Comparison of ENCODE assay signal across 8 cellular contexts in the genomic region with DNA sequence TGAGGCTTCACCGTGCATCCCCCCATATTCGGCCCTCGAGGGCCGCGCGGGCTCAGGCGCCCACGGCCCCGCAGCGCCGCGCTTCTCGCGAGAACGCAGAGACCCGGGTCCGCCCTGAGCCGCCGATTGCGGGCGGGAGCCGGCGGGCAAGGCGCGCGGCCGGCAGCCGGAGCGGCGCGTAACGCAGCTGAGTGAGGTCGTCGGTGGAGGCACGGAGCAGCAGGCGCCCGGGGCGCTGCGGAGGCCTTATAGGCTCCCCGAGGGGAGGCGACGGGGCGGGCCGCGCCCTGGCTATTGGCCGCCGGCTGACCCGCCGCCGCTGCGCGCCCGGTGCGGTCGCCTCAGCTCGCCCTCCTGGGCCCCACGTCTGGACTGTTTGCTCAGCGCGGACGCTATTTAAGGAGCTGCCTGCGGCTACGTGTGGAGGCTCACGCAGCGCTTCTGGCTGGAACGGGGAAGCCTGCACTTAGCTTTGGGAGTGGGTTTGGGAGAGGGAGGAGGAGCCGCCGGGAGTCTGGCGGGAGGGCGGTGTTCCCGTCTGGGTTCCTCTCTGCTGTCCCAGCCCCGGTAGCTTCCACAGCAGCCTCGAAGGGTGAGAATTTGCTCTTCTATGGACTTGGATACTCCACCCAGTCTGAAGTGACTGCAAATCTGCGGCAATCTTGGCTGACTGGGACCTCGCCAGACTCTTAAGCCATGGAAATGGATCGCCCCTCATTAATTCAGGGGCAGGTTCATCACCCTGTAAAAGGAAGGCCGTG. TPM values are rescaled to one million over a fixed set of nuclear protein-coding genes. Genes with fewer than 3 reads are reported as not detected.
DNase-seq lines count a peak whose midpoint lies in the region; ATAC-seq and TF ChIP-seq lines count a peak whose summit lies in the region.

Gene PLOD2, minus strand, starts transcription at position 221 of the 761 bp plus-strand sequence. Its CDS starts 195 bp downstream, at position 26.

- CTCF ChIA-PET in activated CD8-positive, alpha-beta memory T cell treated with anti-CD3 and anti-CD28 coated beads, Interleukin-2, amount 10 ng/mL, durations not matched to agents 7 days and 5 days (lab: Charles Lee): no interaction called here

- H3K27me3 ChIP-seq in muscle layer of colon (ENCODE audit: control insufficient read depth in 1 of 2, insufficient read depth in 2 of 2, low read length in 2 of 2) (no peaks in the 10 kb centered on the region), upper lobe of left lung (no peaks in the 10 kb centered on the region)

- H3K27me3 Mint-ChIP-seq in activated T-cell treated with anti-CD3 and anti-CD28 coated beads, Interleukin-2, amount 50 U/mL, for 24 hours: peaks cover 51% of the 10 kb centered on the region
- peaks cover 3% of the 10 kb centered on the region for H3K27me3 Mint-ChIP-seq in HFFc6 (ENCODE audit: insufficient read depth)
- H3K27me3 Mint-ChIP-seq in activated CD8-positive, alpha-beta memory T cell treated with anti-CD3 and anti-CD28 coated beads, Interleukin-2, amount 10 ng/mL, durations not matched to agents 7 days and 5 days: peaks cover 60% of the 10 kb centered on the region

- ATAC-seq in activated CD8-positive, alpha-beta memory T cell treated with anti-CD3 and anti-CD28 coated beads, Interleukin-2, amount 10 ng/mL, durations not matched to agents 7 days and 5 days: peak; percentile 65
- ATAC-seq in upper lobe of left lung (ENCODE audit: low FRiP score in 2 of 2): peak; percentile 88 to 92

- H3K4me1 Mint-ChIP-seq in activated T-cell treated with anti-CD3 and anti-CD28 coated beads, Interleukin-2, amount 50 U/mL, for 24 hours (ENCODE audit: low read depth): peaks cover 18% of the 10 kb centered on the region
- peaks cover 79% of the 10 kb centered on the region for H3K4me1 Mint-ChIP-seq in HFFc6 (ENCODE audit: low read depth)
- peaks cover 13% of the 10 kb centered on the region for H3K4me1 Mint-ChIP-seq in activated CD8-positive, alpha-beta memory T cell treated with anti-CD3 and anti-CD28 coated beads, Interleukin-2, amount 10 ng/mL, durations not matched to agents 7 days and 5 days

- H3K4me3 Mint-ChIP-seq in activated T-cell treated with anti-CD3 and anti-CD28 coated beads, Interleukin-2, amount 50 U/mL, for 24 hours: peak within 1 kb of the TSS; percentile 58
- H3K4me3 Mint-ChIP-seq in HFFc6: peak within 1 kb of the TSS; percentile 96
- peak within 1 kb of the TSS; percentile 54 for H3K4me3 Mint-ChIP-seq in activated CD8-positive, alpha-beta memory T cell treated with anti-CD3 and anti-CD28 coated beads, Interleukin-2, amount 10 ng/mL, durations not matched to agents 7 days and 5 days

- TF ChIP-seq CTCF in HFFc6 (IDR thresholded peaks at IDR 0.05) (no peak), fibroblast of mammary gland (conservative IDR thresholded peaks at IDR 0.05; ENCODE audit: control insufficient read depth, insufficient read depth, low read depth, low read length) (no peak), upper lobe of left lung (IDR thresholded peaks at IDR 0.05) (peak in 2 of 6 experiments; percentile 15 to 21)

- 0 to 1% methylated on average over 17 to 28 of the region's 76 CpGs for WGBS in upper lobe of left lung, 2 donors

- peak in 1 of 4 donors; percentile 36 for TF ChIP-seq EP300 in upper lobe of left lung (IDR thresholded peaks at IDR 0.05)

- peak; percentile 34 for DNase-seq in activated T-cell treated with anti-CD3 and anti-CD28 coated beads, Interleukin-2, amount 50 U/mL, for 24 hours
- DNase-seq in activated T-cell treated with anti-CD3 and anti-CD28 coated beads for 4 hours (no peak), HFFc6 (peak; percentile 85), NCI-H2107 treated with DMSO at 0.1 percent for 48 hours (lab: John Stamatoyannopoulos, UW; ENCODE audit: unreplicated experiment) (peak; percentile 72), fibroblast of mammary gland (ENCODE audit: low read depth) (peak; percentile 80), upper lobe of left lung (peak; percentile 70 to 95)
- no peak for DNase-seq in activated CD8-positive, alpha-beta memory T cell treated with anti-CD3 and anti-CD28 coated beads, Interleukin-2, amount 10 ng/mL, durations not matched to agents 7 days and 5 days

- H3K36me3 Mint-ChIP-seq in activated T-cell treated with anti-CD3 and anti-CD28 coated beads, Interleukin-2, amount 50 U/mL, for 24 hours (ENCODE audit: low read depth): no peaks in the 10 kb centered on the region
- H3K36me3 Mint-ChIP-seq in HFFc6 (ENCODE audit: low read depth): peaks cover 10% of the 10 kb centered on the region; the same call in 1 of the 2 replicates
- H3K36me3 Mint-ChIP-seq in activated CD8-positive, alpha-beta memory T cell treated with anti-CD3 and anti-CD28 coated beads, Interleukin-2, amount 10 ng/mL, durations not matched to agents 7 days and 5 days: no peaks in the 10 kb centered on the region

- H3K4me3 ChIP-seq in fibroblast of mammary gland (ENCODE audit: control insufficient read depth, low read depth, low read length) (peak within 1 kb of the TSS; percentile 87), muscle layer of colon (ENCODE audit: low read depth in 1 of 2, low read length in 2 of 2) (peak within 1 kb of the TSS; percentile 78 to 97), upper lobe of left lung (peak within 1 kb of the TSS; percentile 60 to 82 (median 71))

- peaks cover 48% of the 10 kb centered on the region for H3K4me1 ChIP-seq in muscle layer of colon (ENCODE audit: insufficient read depth, low read length)
- H3K4me1 ChIP-seq in upper lobe of left lung: peaks cover 10 to 23% (median 19%) of the 10 kb centered on the region in 4 donors

- H3K36me3 ChIP-seq in muscle layer of colon (ENCODE audit: insufficient read depth, low read length) (no peaks in the 10 kb centered on the region), upper lobe of left lung (no peaks in the 10 kb centered on the region)

- H3K9me3 Mint-ChIP-seq in activated T-cell treated with anti-CD3 and anti-CD28 coated beads, Interleukin-2, amount 50 U/mL, for 24 hours: no peaks in the 10 kb centered on the region
- H3K9me3 Mint-ChIP-seq in HFFc6: no peaks in the 10 kb centered on the region
- H3K9me3 Mint-ChIP-seq in activated CD8-positive, alpha-beta memory T cell treated with anti-CD3 and anti-CD28 coated beads, Interleukin-2, amount 10 ng/mL, durations not matched to agents 7 days and 5 days (ENCODE audit: low read depth): no peaks in the 10 kb centered on the region

- H3K27ac ChIP-seq in muscle layer of colon (ENCODE audit: low read depth, low read length): peak within 1 kb of the TSS; percentile 84
- H3K27ac ChIP-seq in upper lobe of left lung: peak within 1 kb of the TSS; percentile 89 to 96 (median 92)

- H3K9me3 ChIP-seq in muscle layer of colon (ENCODE audit: low read length): no peaks in the 10 kb centered on the region
- H3K9me3 ChIP-seq in upper lobe of left lung: no peaks in the 10 kb centered on the region

- peak within 1 kb of the TSS; percentile 84 for H3K9ac ChIP-seq in muscle layer of colon (ENCODE audit: low read length)

- peak in 3 of 4 donors; percentile 66 to 91 (median 86) for TF ChIP-seq POLR2A in upper lobe of left lung (IDR thresholded peaks at IDR 0.05)

- no peak within 1 kb of the TSS for H3K27ac Mint-ChIP-seq in activated T-cell treated with anti-CD3 and anti-CD28 coated beads, Interleukin-2, amount 50 U/mL, for 24 hours
- peak within 1 kb of the TSS; percentile 92 for H3K27ac Mint-ChIP-seq in HFFc6
- no peak within 1 kb of the TSS for H3K27ac Mint-ChIP-seq in activated CD8-positive, alpha-beta memory T cell treated with anti-CD3 and anti-CD28 coated beads, Interleukin-2, amount 10 ng/mL, durations not matched to agents 7 days and 5 days

RNA-seq across cellular contexts. Expression of gene PLOD2, which starts in this region (rescaled TPM):
- total RNA-seq in HFFc6 (2021; fragmentation: NEBNext Ultra II Directional; extraction: Animal tissue kit (Norgen Biotek cat#: 25700)): 100 to 1,000 TPM; 181 to 358 (median 200) TPM
- total RNA-seq in activated CD8-positive, alpha-beta memory T cell treated with anti-CD3 and anti-CD28 coated beads, Interleukin-2, amount 10 ng/mL, durations not matched to agents 7 days and 5 days: 1 to 10 TPM in 1 of 2 experiments, under 1 TPM in 1; 0.20 to 1.2 TPM
- total RNA-seq in upper lobe of left lung: 10 to 100 TPM in 5 of 6 donors, 1 to 10 TPM in 1; 6.8 to 30.7 (median 18.1) TPM

Comparison
In these comparisons a context has a peak if more than half of its experiments do, and no peak if none do; other contexts are left out.
1. RNA of gene PLOD2 (total RNA-seq): 181 to 358 TPM in HFFc6; 6.8 to 30.7 TPM in upper lobe of left lung and 0.20 to 1.2 TPM in activated CD8-positive, alpha-beta memory T cell treated with anti-CD3 and anti-CD28 coated beads, Interleukin-2, amount 10 ng/mL, durations not matched to agents 7 days and 5 days; every median in the first group is over 4 times any median in the second.
2. DNase-seq: peak in activated T-cell treated with anti-CD3 and anti-CD28 coated beads, Interleukin-2, amount 50 U/mL, for 24 hours (single experiment), HFFc6 (single experiment), NCI-H2107 treated with DMSO at 0.1 percent for 48 hours (single experiment), fibroblast of mammary gland (single experiment) and upper lobe of left lung (2 of 2); none in activated T-cell treated with anti-CD3 and anti-CD28 coated beads for 4 hours (single experiment) and activated CD8-positive, alpha-beta memory T cell treated with anti-CD3 and anti-CD28 coated beads, Interleukin-2, amount 10 ng/mL, durations not matched to agents 7 days and 5 days (single experiment).
3. Peak in every context shown above with its lines, with median percentiles within 50 percentile points of each other: H3K4me3 Mint-ChIP-seq and H3K4me3 ChIP-seq.